ENCODE assay signal across 3 cellular contexts in genomic region chr11:103548838-103549237, GRCh38.
TF ChIP-seq lines count a peak whose summit lies in the region.

No MANE protein-coding gene starts in this region.

TF ChIP-seq in HepG2, 621 proteins besides CTCF, POLR2A, EP300 and RAD21 (continues in another document):
- TF ChIP-seq BRF2 (CRISPR knock-in tag; IDR thresholded peaks at IDR 0.05), result no peak
- TF ChIP-seq ZNF121 (CRISPR knock-in tag; IDR thresholded peaks at IDR 0.05), result no peak
- TF ChIP-seq ZNF407 (CRISPR knock-in tag; IDR thresholded peaks at IDR 0.05; ENCODE audit: not compliant biosample characterization), result no peak
- TF ChIP-seq TMF1 (CRISPR knock-in tag; IDR thresholded peaks at IDR 0.05; ENCODE audit: low read depth), result no peak
- TF ChIP-seq MAFF (IDR thresholded peaks at IDR 0.05; ENCODE audit: low read depth, low read length), result peak; percentile 75
- no peak for TF ChIP-seq ETV6 (CRISPR knock-in tag; conservative IDR thresholded peaks at IDR 0.05)
- TF ChIP-seq ZNF501 (CRISPR knock-in tag; IDR thresholded peaks at IDR 0.05), result no peak
- TF ChIP-seq MAFK (conservative IDR thresholded peaks at IDR 0.05 in 1 of 2, IDR thresholded peaks at IDR 0.05 in 1 of 2; ENCODE audit: low read length in 2 of 2), result peak; percentile 63 to 80; a peak in 3 of 4 replicates

TF ChIP-seq in IMR-90, 13 proteins besides CTCF, POLR2A, EP300 and RAD21:
- TF ChIP-seq RCOR1 (IDR thresholded peaks at IDR 0.05; ENCODE audit: insufficient replicate concordance, low read length) (no peak), MAFK (IDR thresholded peaks at IDR 0.05; ENCODE audit: low read depth, low read length) (peak; percentile 71)

TF ChIP-seq in K562, 482 proteins besides CTCF, POLR2A, EP300 and RAD21:
- TF ChIP-seq KLF13 (tag; IDR thresholded peaks at IDR 0.05; ENCODE audit: borderline replicate concordance, low read depth) (no peak), C11orf30 (IDR thresholded peaks at IDR 0.05; ENCODE audit: low read depth) (0 out of 2 replicates have a peak, but pooled peaks have one; percentile 9)
